ENCODE assay signal across 8 cellular contexts in the genomic region with DNA sequence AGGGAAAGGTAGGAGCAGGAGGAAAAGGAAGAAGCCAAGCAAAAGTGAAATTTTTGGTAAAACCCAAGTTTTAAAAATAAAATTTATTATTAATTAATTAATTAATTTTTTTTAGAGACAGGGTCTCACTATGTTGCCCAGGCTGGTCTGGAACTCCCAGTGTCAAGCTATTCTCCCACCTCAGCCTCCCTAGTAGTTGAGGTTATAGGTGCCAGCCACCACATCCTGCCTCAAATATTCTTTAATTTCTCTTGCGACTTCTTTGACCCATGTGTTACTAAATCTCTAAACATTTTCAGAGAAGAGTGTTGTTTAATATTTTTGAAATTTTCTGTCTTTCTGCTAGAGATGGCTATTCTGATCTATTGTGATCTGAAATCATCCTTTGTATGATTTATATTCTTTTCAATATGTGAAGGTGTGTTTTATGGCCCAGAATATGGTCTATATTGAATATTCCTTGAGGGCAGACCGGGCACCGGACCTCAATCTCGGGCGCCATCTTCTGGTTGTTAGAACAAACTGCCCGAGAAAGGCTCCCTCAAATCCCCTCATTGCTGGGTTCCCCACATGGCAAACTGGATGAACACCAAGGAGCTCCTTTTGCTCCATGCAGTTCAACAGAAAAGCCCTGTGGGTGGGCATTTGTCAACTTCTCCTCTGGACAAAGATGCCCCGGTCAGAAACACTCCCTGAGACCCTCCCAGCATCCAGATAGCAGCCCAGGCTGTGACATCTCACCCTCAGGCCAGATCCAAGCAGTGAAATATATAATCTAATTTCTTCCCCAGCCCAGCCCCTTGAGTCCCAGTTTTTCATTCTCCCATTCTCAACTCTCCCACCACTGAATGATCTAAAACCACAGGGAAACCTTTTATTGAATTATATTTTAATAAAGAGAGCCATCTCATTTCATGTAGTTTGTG.
DNase-seq lines count a peak whose midpoint lies in the region; ATAC-seq and TF ChIP-seq lines count a peak whose summit lies in the region.

No MANE protein-coding gene starts in this region.

- H3K36me3 Mint-ChIP-seq in activated CD4-positive, alpha-beta T cell treated with anti-CD3 and anti-CD28 coated beads, Interleukin-2, amount 10 ng/mL, durations not matched to agents 24 days and 14 days (ENCODE audit: low read depth): no peaks in the 10 kb centered on the region
- no peaks in the 10 kb centered on the region for H3K36me3 Mint-ChIP-seq in nephron progenitor cell (ENCODE audit: low read depth)

- TF ChIP-seq CTCF in nephron progenitor cell (IDR thresholded peaks at IDR 0.05): peak; percentile 75

- no peak overlapping the region for H3K27ac Mint-ChIP-seq in activated CD4-positive, alpha-beta T cell treated with anti-CD3 and anti-CD28 coated beads, Interleukin-2, amount 10 ng/mL, durations not matched to agents 24 days and 14 days
- no peak overlapping the region for H3K27ac Mint-ChIP-seq in nephron progenitor cell

- TF ChIP-seq POLR2A in erythroblast (IDR thresholded peaks at IDR 0.05; ENCODE audit: low read length): no peak

- intact Hi-C loops in activated CD4-positive, alpha-beta T cell treated with anti-CD3 and anti-CD28 coated beads, Interleukin-2, amount 10 ng/mL, durations not matched to agents 24 days and 14 days (cut with micrococcal nuclease): loop anchor here (1.0 to 2.0 kb wide), 2 partner anchors 124 to 209 kb away; a partner anchor contains a TSS

- no peak overlapping the region for H3K4me3 Mint-ChIP-seq in activated CD4-positive, alpha-beta T cell treated with anti-CD3 and anti-CD28 coated beads, Interleukin-2, amount 10 ng/mL, durations not matched to agents 24 days and 14 days
- no peak overlapping the region for H3K4me3 Mint-ChIP-seq in nephron progenitor cell

- H3K4me1 Mint-ChIP-seq in activated CD4-positive, alpha-beta T cell treated with anti-CD3 and anti-CD28 coated beads, Interleukin-2, amount 10 ng/mL, durations not matched to agents 24 days and 14 days: no peaks in the 10 kb centered on the region
- H3K4me1 Mint-ChIP-seq in nephron progenitor cell: no peaks in the 10 kb centered on the region

- H3K27me3 Mint-ChIP-seq in activated CD4-positive, alpha-beta T cell treated with anti-CD3 and anti-CD28 coated beads, Interleukin-2, amount 10 ng/mL, durations not matched to agents 24 days and 14 days: peaks cover 23% of the 10 kb centered on the region
- peaks cover 68% of the 10 kb centered on the region for H3K27me3 Mint-ChIP-seq in nephron progenitor cell (ENCODE audit: low read depth, poor library complexity)

- DNase-seq in CMK (ENCODE audit: low read depth) (peak; percentile 34), NCI-H2107 treated with DMSO at 0.1 percent for 48 hours (lab: John Stamatoyannopoulos, UW; ENCODE audit: unreplicated experiment) (peak; percentile 39), erythroblast (lab: John Stamatoyannopoulos, UW) (peak; percentile 53 to 73), nephron progenitor cell (peak; percentile 60)
- DNase-seq in activated CD4-positive, alpha-beta T cell treated with anti-CD3 and anti-CD28 coated beads, Interleukin-2, amount 10 ng/mL, durations not matched to agents 24 days and 14 days: peak; percentile 81

- no peaks in the 10 kb centered on the region for H3K9me3 Mint-ChIP-seq in activated CD4-positive, alpha-beta T cell treated with anti-CD3 and anti-CD28 coated beads, Interleukin-2, amount 10 ng/mL, durations not matched to agents 24 days and 14 days
- H3K9me3 Mint-ChIP-seq in nephron progenitor cell: no peaks in the 10 kb centered on the region

- ATAC-seq in GM21619 (IDR thresholded peaks at IDR 0.05; ENCODE audit: unreplicated experiment) (peak; percentile 56), HG03439 (IDR thresholded peaks at IDR 0.05; ENCODE audit: unreplicated experiment) (no peak), GM19351 (IDR thresholded peaks at IDR 0.05; ENCODE audit: unreplicated experiment) (no peak)
